In genomic region chr5:5751496-5751895, GRCh38 we compare ENCODE assay signal across 12 cellular contexts.
DNase-seq lines count a peak whose midpoint lies in the region; ATAC-seq and TF ChIP-seq lines count a peak whose summit lies in the region.
"Had no signal": no experiment of that assay in that cellular context is flagged by ENCODE, and none has a peak within 500 bp of the region (broad histone marks: within the 10 kb centered on the region; RNA-seq: fewer than 3 reads in every experiment).

No MANE protein-coding gene starts in this region.

- no peak overlapping the region for H3K27ac ChIP-seq in CD4-positive, alpha-beta T cell (ENCODE audit: low read depth, low read length)
- H3K27ac ChIP-seq: psoas muscle had no signal

- DNase-seq in GM12865 (ENCODE audit: low read depth) (peak; percentile 53), hippocampal formation (lab: John Stamatoyannopoulos, UW) (no peak)
- DNase-seq in CD4-positive, alpha-beta T cell: no peak
- no peak for DNase-seq in activated T-cell treated with anti-CD3 and anti-CD28 coated beads, Interleukin-2, amount 50 U/mL, for 1 hour
- DNase-seq: GDM1; psoas muscle; stimulated activated CD4-positive, alpha-beta T cell treated with anti-CD3 and anti-CD28 coated beads, Interleukin-4, amount 100 ng/mL, for 4 hours; substantia nigra had no signal

- H3K36me3 Mint-ChIP-seq in CD4-positive, alpha-beta T cell (ENCODE audit: low read depth): no peaks in the 10 kb centered on the region

- no peaks in the 10 kb centered on the region for H3K27me3 ChIP-seq in CD4-positive, alpha-beta T cell (ENCODE audit: control insufficient read depth, insufficient read depth, low read length)

- H3K27ac Mint-ChIP-seq in CD4-positive, alpha-beta T cell: no peak overlapping the region

- H3K4me3 ChIP-seq in GM12865 (ENCODE audit: low read depth, low read length): peak overlapping the region; percentile 22
- H3K4me3 ChIP-seq: psoas muscle had no signal

- no peaks in the 10 kb centered on the region for H3K4me1 Mint-ChIP-seq in CD4-positive, alpha-beta T cell (ENCODE audit: low read depth)

- intact Hi-C loops in CD4-positive, alpha-beta T cell (cut with DNase I, micrococcal nuclease): no loop called here

- no peak for TF ChIP-seq CTCF in GM12865 (IDR thresholded peaks at IDR 0.05; ENCODE audit: insufficient read depth, low read depth, low read length, missing control alignments)
- no peak for TF ChIP-seq CTCF in CD4-positive, alpha-beta T cell (IDR thresholded peaks at IDR 0.05)

- peaks cover 6% of the 10 kb centered on the region for H3K27me3 Mint-ChIP-seq in CD4-positive, alpha-beta T cell

- H3K9me3 Mint-ChIP-seq in CD4-positive, alpha-beta T cell: peaks cover 3% of the 10 kb centered on the region

- H3K9me3 ChIP-seq in CD4-positive, alpha-beta T cell (ENCODE audit: control insufficient read depth, low read length): no peaks in the 10 kb centered on the region
- H3K9me3 ChIP-seq: psoas muscle had no signal

- POLR2A ChIA-PET in CD4-positive, alpha-beta T cell (lab: Charles Lee): no interaction called here

- CTCF ChIA-PET in CD4-positive, alpha-beta T cell (lab: Charles Lee): no interaction called here

- ATAC-seq in GM19452 (IDR thresholded peaks at IDR 0.05; ENCODE audit: unreplicated experiment): peak; percentile 40
- ATAC-seq in HG02870 (IDR thresholded peaks at IDR 0.05; ENCODE audit: unreplicated experiment): peak; percentile 48
- ATAC-seq in HG03520 (IDR thresholded peaks at IDR 0.05; ENCODE audit: unreplicated experiment): peak; percentile 42
- no peak for ATAC-seq in esophagus mucosa
- no peak for ATAC-seq in CD4-positive, alpha-beta T cell (ENCODE audit: poor library complexity)
- ATAC-seq: psoas muscle had no signal

- H3K4me3 Mint-ChIP-seq in CD4-positive, alpha-beta T cell: no peak overlapping the region

Comparison
In these comparisons a context has a peak if more than half of its experiments do, and no peak if none do; other contexts are left out.
1. ATAC-seq: peak in GM19452 (single experiment), HG02870 (single experiment) and HG03520 (single experiment); none in esophagus mucosa (single experiment) and CD4-positive, alpha-beta T cell (single experiment).